In the genomic region with DNA sequence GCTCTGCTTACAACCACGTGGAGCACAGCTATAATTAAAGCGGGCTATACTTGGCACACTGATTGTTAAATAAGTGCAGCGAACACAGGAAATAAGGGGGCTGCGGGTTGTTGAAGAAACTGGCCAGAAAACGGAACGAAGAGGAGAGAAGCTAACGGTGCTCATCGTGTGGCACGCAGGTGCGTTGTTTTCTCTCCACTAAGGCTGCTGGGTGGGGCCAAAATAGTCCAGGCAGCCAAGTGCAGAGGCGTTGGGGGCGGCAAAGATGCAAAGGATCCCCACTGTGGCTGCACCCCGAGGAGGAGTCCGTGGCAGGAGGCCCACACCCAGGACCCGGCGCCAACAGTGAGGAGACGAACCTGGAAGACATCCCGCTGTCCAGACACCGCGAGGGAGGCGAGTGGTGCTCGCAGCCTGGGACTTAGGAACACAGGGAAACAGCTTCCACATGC, we compare ENCODE assay signal across 8 cellular contexts. TPM values are rescaled to one million over a fixed set of nuclear protein-coding genes. Genes with fewer than 3 reads are reported as not detected.
DNase-seq lines count a peak whose midpoint lies in the region; ATAC-seq and TF ChIP-seq lines count a peak whose summit lies in the region.

No MANE protein-coding gene starts in this region.

- CTCF ChIA-PET in BJ (lab: Yijun Ruan, JAX), result interaction anchor here (1.1 to 1.6 kb wide), 2 partner anchors 9 to 13 kb away, joined by 3 read pairs; no protein-coding TSS in a partner anchor

- H3K56ac ChIP-seq in mesendoderm (ENCODE audit: low read length), result no peak overlapping the region

- ATAC-seq in GM19043 (IDR thresholded peaks at IDR 0.05; ENCODE audit: low read depth, unreplicated experiment), result peak; percentile 88
- ATAC-seq in HG03159 (IDR thresholded peaks at IDR 0.05; ENCODE audit: unreplicated experiment), result peak; percentile 86
- ATAC-seq in activated naive CD8-positive, alpha-beta T cell treated with anti-CD3 and anti-CD28 coated beads, Interleukin-2, amount 10 ng/mL, durations not matched to agents 7 days and 5 days (ENCODE audit: low read depth), result peak; percentile 60
- no peak for ATAC-seq in GM18519 (IDR thresholded peaks at IDR 0.05; ENCODE audit: low FRiP score, unreplicated experiment)

- H2BK5ac ChIP-seq in mesendoderm (ENCODE audit: low read length), result no peak overlapping the region

- H3K4me3 Mint-ChIP-seq in activated naive CD8-positive, alpha-beta T cell treated with anti-CD3 and anti-CD28 coated beads, Interleukin-2, amount 10 ng/mL, durations not matched to agents 7 days and 5 days, result peak overlapping the region; percentile 40

- no peak overlapping the region for H3K4ac ChIP-seq in mesendoderm (ENCODE audit: low read depth, low read length)

- no peaks in the 10 kb centered on the region for H3K27me3 ChIP-seq in BJ (ENCODE audit: control insufficient read depth, insufficient read depth, low read length)
- no peaks in the 10 kb centered on the region for H3K27me3 ChIP-seq in mesendoderm (ENCODE audit: insufficient read depth, low read length, poor library complexity)

- H3K27ac ChIP-seq in mesendoderm (ENCODE audit: low read depth, low read length), result no peak overlapping the region

- DNase-seq in BJ (ENCODE audit: low read depth), result no peak
- DNase-seq in activated naive CD8-positive, alpha-beta T cell treated with anti-CD3 and anti-CD28 coated beads, Interleukin-2, amount 10 ng/mL, durations not matched to agents 7 days and 5 days, result no peak
- no peak for DNase-seq in NCI-H774 (lab: John Stamatoyannopoulos, UW)
- DNase-seq in COLO829 (ENCODE audit: low spot score), result no peak
- no peak for DNase-seq in mesendoderm

- H3K4me1 Mint-ChIP-seq in activated naive CD8-positive, alpha-beta T cell treated with anti-CD3 and anti-CD28 coated beads, Interleukin-2, amount 10 ng/mL, durations not matched to agents 7 days and 5 days, result peaks cover 2% of the 10 kb centered on the region

- no peak overlapping the region for H2AK5ac ChIP-seq in mesendoderm (ENCODE audit: low read length)

- POLR2A ChIA-PET in BJ (lab: Charles Lee), result no interaction called here
- POLR2A ChIA-PET in activated naive CD8-positive, alpha-beta T cell treated with anti-CD3 and anti-CD28 coated beads, Interleukin-2, amount 10 ng/mL, durations not matched to agents 7 days and 5 days (lab: Charles Lee), result interaction anchor here (0.7 kb wide), 2 partner anchors 86 to 173 kb away, joined by 3 read pairs; a partner anchor contains a TSS

- H4K8ac ChIP-seq in mesendoderm (ENCODE audit: low read depth, low read length), result no peak overlapping the region

- H3K4me2 ChIP-seq in mesendoderm (ENCODE audit: low read length), result no peak overlapping the region

- H3K4me3 ChIP-seq in BJ (ENCODE audit: low read depth, low read length) (peak overlapping the region; percentile 44), mesendoderm (ENCODE audit: low read length) (no peak overlapping the region)

- H3K4me1 ChIP-seq in mesendoderm (ENCODE audit: control insufficient read depth, low read depth, low read length), result peaks cover 2% of the 10 kb centered on the region

- H3K79me1 ChIP-seq in mesendoderm (ENCODE audit: low read length), result no peaks in the 10 kb centered on the region

- H3K36me3 ChIP-seq in BJ (ENCODE audit: control insufficient read depth, insufficient read depth, low read length) (no peaks in the 10 kb centered on the region), mesendoderm (ENCODE audit: control insufficient read depth, insufficient read depth, low read length) (no peaks in the 10 kb centered on the region)

- peaks cover 4% of the 10 kb centered on the region for H3K27me3 Mint-ChIP-seq in activated naive CD8-positive, alpha-beta T cell treated with anti-CD3 and anti-CD28 coated beads, Interleukin-2, amount 10 ng/mL, durations not matched to agents 7 days and 5 days

- H3K79me2 ChIP-seq in mesendoderm (ENCODE audit: control insufficient read depth, insufficient read depth, low read length), result no peaks in the 10 kb centered on the region

- H2BK120ac ChIP-seq in mesendoderm (ENCODE audit: low read depth, low read length), result no peak overlapping the region

- no CpG with 5 or more reads among the region's 22 CpGs for WGBS in mesendoderm (ENCODE audit: extremely low coverage, insufficient coverage, low lambda C conversion rate)

- TF ChIP-seq CTCF in BJ (IDR thresholded peaks at IDR 0.05; ENCODE audit: insufficient read depth, low read depth, low read length), result no peak

- no peaks in the 10 kb centered on the region for H3K36me3 Mint-ChIP-seq in activated naive CD8-positive, alpha-beta T cell treated with anti-CD3 and anti-CD28 coated beads, Interleukin-2, amount 10 ng/mL, durations not matched to agents 7 days and 5 days

- H3K9me3 Mint-ChIP-seq in activated naive CD8-positive, alpha-beta T cell treated with anti-CD3 and anti-CD28 coated beads, Interleukin-2, amount 10 ng/mL, durations not matched to agents 7 days and 5 days, result no peaks in the 10 kb centered on the region

- H4K5ac ChIP-seq in mesendoderm (ENCODE audit: low read length), result no peak overlapping the region

- no peak overlapping the region for H3K23ac ChIP-seq in mesendoderm (ENCODE audit: low read length)

- no peak overlapping the region for H3K18ac ChIP-seq in mesendoderm (ENCODE audit: low read length)

- H2BK15ac ChIP-seq in mesendoderm (replicated peaks; ENCODE audit: low read depth), result no peak overlapping the region

- no peak overlapping the region for H3K9ac ChIP-seq in mesendoderm (ENCODE audit: low read length)

- H3K27ac Mint-ChIP-seq in activated naive CD8-positive, alpha-beta T cell treated with anti-CD3 and anti-CD28 coated beads, Interleukin-2, amount 10 ng/mL, durations not matched to agents 7 days and 5 days, result peak overlapping the region; percentile 15

RNA-seq across cellular contexts. Expression of a gene that starts 8.1 kb away (rescaled TPM):
- polyA plus RNA-seq in BJ (2011; rRNA removed), result not detected in 2 replicates
- not detected in 2 replicates for polyA minus RNA-seq in BJ (2011; rRNA and poly(A)+ RNA removed)
- total RNA-seq in activated naive CD8-positive, alpha-beta T cell treated with anti-CD3 and anti-CD28 coated beads, Interleukin-2, amount 10 ng/mL, durations not matched to agents 7 days and 5 days, result 1 to 10 TPM; 3.5 to 4.3 TPM
- polyA plus RNA-seq in mesendoderm (2013, experiment 1 of 2), result 0.25 TPM
- polyA plus RNA-seq in mesendoderm (2013, experiment 2 of 2), result 0.28 TPM

RNA-seq across cellular contexts. Expression of a gene that starts 34.8 kb away (rescaled TPM):
- polyA plus RNA-seq in BJ (2011; rRNA removed), result 8.0 and 11.6 TPM in 2 replicates
- polyA minus RNA-seq in BJ (2011; rRNA and poly(A)+ RNA removed), result 4.8 and 8.4 TPM in 2 replicates
- total RNA-seq in activated naive CD8-positive, alpha-beta T cell treated with anti-CD3 and anti-CD28 coated beads, Interleukin-2, amount 10 ng/mL, durations not matched to agents 7 days and 5 days, result 10 to 100 TPM; 18.9 to 20.6 TPM
- polyA plus RNA-seq in mesendoderm (2013, experiment 1 of 2), result 8.2 TPM
- 8.5 TPM for polyA plus RNA-seq in mesendoderm (2013, experiment 2 of 2)
